10 cellular contexts compared by ENCODE assay signal in the genomic region with DNA sequence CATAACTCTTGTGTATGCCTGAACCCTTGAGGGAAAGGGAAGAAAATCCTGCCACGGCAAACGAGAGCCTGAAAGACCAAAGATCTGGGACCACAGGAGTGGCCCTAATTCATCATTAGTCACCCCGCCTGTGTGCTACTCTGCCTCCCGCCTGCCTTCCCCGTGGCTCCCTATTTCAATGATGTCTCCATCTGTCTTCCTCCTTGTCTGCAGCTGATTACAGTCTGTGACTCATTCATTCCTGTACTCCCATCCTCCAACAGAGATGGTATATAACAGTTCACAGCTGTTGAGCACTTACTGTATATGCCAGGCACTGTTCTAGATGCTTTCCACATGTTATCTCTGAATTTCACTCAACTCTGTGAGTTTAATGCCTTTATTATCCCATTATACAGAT.
DNase-seq lines count a peak whose midpoint lies in the region; ATAC-seq and TF ChIP-seq lines count a peak whose summit lies in the region.
"Had no signal": no experiment of that assay in that cellular context is flagged by ENCODE, and none has a peak within 500 bp of the region (broad histone marks: within the 10 kb centered on the region; RNA-seq: fewer than 3 reads in every experiment).

No MANE protein-coding gene starts in this region.

- TF ChIP-seq CTCF in mesothelial cell of epicardium (IDR thresholded peaks at IDR 0.05; ENCODE audit: unreplicated experiment) (no peak), esophagus muscularis mucosa (IDR thresholded peaks at IDR 0.05) (no peak), lower leg skin (IDR thresholded peaks at IDR 0.05) (no peak)

- peak; percentile 62 for DNase-seq in COLO668 (lab: John Stamatoyannopoulos, UW; ENCODE audit: unreplicated experiment)
- peak; percentile 28 for DNase-seq in NCI-H1694 treated with DMSO at 0.1 percent for 48 hours (lab: John Stamatoyannopoulos, UW)
- peak; percentile 46 for DNase-seq in dermis blood vessel endothelial cell
- no peak for DNase-seq in mesothelial cell of epicardium (ENCODE audit: low spot score in 2 of 2, unreplicated experiment in 2 of 2)
- DNase-seq in esophagus muscularis mucosa (ENCODE audit: extremely low spot score) = no peak
- no peak for DNase-seq in activated CD8-positive, alpha-beta T cell treated with anti-CD3 and anti-CD28 coated beads, Interleukin-2, amount 10 ng/mL, durations not matched to agents 7 days and 5 days
- DNase-seq in lower leg skin (ENCODE audit: low spot score in 2 of 2) = no peak
- DNase-seq: effector memory CD8-positive, alpha-beta T cell had no signal

- no peak overlapping the region for H3K27ac ChIP-seq in esophagus muscularis mucosa (replicated peaks in 1 of 4)

- peaks cover 8% of the 10 kb centered on the region for H3K27me3 Mint-ChIP-seq in mesothelial cell of epicardium (ENCODE audit: low read depth)
- no peaks in the 10 kb centered on the region for H3K27me3 Mint-ChIP-seq in activated CD8-positive, alpha-beta T cell treated with anti-CD3 and anti-CD28 coated beads, Interleukin-2, amount 10 ng/mL, durations not matched to agents 7 days and 5 days (ENCODE audit: low read depth)
- H3K27me3 Mint-ChIP-seq: effector memory CD8-positive, alpha-beta T cell had no signal

- TF ChIP-seq POLR2A in esophagus muscularis mucosa (IDR thresholded peaks at IDR 0.05; ENCODE audit: low read depth) (no peak), lower leg skin (IDR thresholded peaks at IDR 0.05) (no peak)

- CTCF ChIA-PET in activated CD8-positive, alpha-beta T cell treated with anti-CD3 and anti-CD28 coated beads, Interleukin-2, amount 10 ng/mL, durations not matched to agents 7 days and 5 days (lab: Charles Lee) = no interaction called here

- POLR2A ChIA-PET in activated CD8-positive, alpha-beta T cell treated with anti-CD3 and anti-CD28 coated beads, Interleukin-2, amount 10 ng/mL, durations not matched to agents 7 days and 5 days (lab: Charles Lee) = no interaction called here

- H3K4me1 Mint-ChIP-seq in mesothelial cell of epicardium = peaks cover 16% of the 10 kb centered on the region
- no peaks in the 10 kb centered on the region for H3K4me1 Mint-ChIP-seq in activated CD8-positive, alpha-beta T cell treated with anti-CD3 and anti-CD28 coated beads, Interleukin-2, amount 10 ng/mL, durations not matched to agents 7 days and 5 days (ENCODE audit: low read depth)

- H3K9me3 ChIP-seq in esophagus muscularis mucosa = no peaks in the 10 kb centered on the region

- intact Hi-C loops in esophagus muscularis mucosa (cut with DNase I) = no loop called here
- intact Hi-C loops in lower leg skin (cut with DNase I; ENCODE audit: low total_unique reads) = no loop called here

- H3K4me3 Mint-ChIP-seq in mesothelial cell of epicardium = no peak overlapping the region
- no peak overlapping the region for H3K4me3 Mint-ChIP-seq in activated CD8-positive, alpha-beta T cell treated with anti-CD3 and anti-CD28 coated beads, Interleukin-2, amount 10 ng/mL, durations not matched to agents 7 days and 5 days
- H3K4me3 Mint-ChIP-seq: effector memory CD8-positive, alpha-beta T cell; T-helper 2 cell treated with Interferon-gamma antibody and Interleukin-4, amounts not matched to agents 5 μg/mL and 100 μg/mL, for 36 hours had no signal

- ATAC-seq in HG03432 (IDR thresholded peaks at IDR 0.05; ENCODE audit: unreplicated experiment) = no peak
- no peak for ATAC-seq in activated CD8-positive, alpha-beta T cell treated with anti-CD3 and anti-CD28 coated beads, Interleukin-2, amount 10 ng/mL, durations not matched to agents 7 days and 5 days
- ATAC-seq: effector memory CD8-positive, alpha-beta T cell had no signal

- no peaks in the 10 kb centered on the region for H3K27me3 ChIP-seq in esophagus muscularis mucosa

- no peak for TF ChIP-seq EP300 in esophagus muscularis mucosa (IDR thresholded peaks at IDR 0.05)

- H3K9me3 Mint-ChIP-seq in mesothelial cell of epicardium = peaks cover 12% of the 10 kb centered on the region
- no peaks in the 10 kb centered on the region for H3K9me3 Mint-ChIP-seq in activated CD8-positive, alpha-beta T cell treated with anti-CD3 and anti-CD28 coated beads, Interleukin-2, amount 10 ng/mL, durations not matched to agents 7 days and 5 days (ENCODE audit: insufficient read depth)
- H3K9me3 Mint-ChIP-seq: T-helper 2 cell treated with Interferon-gamma antibody and Interleukin-4, amounts not matched to agents 5 μg/mL and 100 μg/mL, for 36 hours had no signal

- no peaks in the 10 kb centered on the region for H3K36me3 Mint-ChIP-seq in mesothelial cell of epicardium
- H3K36me3 Mint-ChIP-seq in activated CD8-positive, alpha-beta T cell treated with anti-CD3 and anti-CD28 coated beads, Interleukin-2, amount 10 ng/mL, durations not matched to agents 7 days and 5 days (ENCODE audit: low read depth) = no peaks in the 10 kb centered on the region

- H3K4me1 ChIP-seq in esophagus muscularis mucosa = no peaks in the 10 kb centered on the region

- H3K36me3 ChIP-seq in esophagus muscularis mucosa = no peaks in the 10 kb centered on the region

- H3K27ac Mint-ChIP-seq in mesothelial cell of epicardium = peak overlapping the region; percentile 81
- no peak overlapping the region for H3K27ac Mint-ChIP-seq in activated CD8-positive, alpha-beta T cell treated with anti-CD3 and anti-CD28 coated beads, Interleukin-2, amount 10 ng/mL, durations not matched to agents 7 days and 5 days
- H3K27ac Mint-ChIP-seq: effector memory CD8-positive, alpha-beta T cell; T-helper 2 cell treated with Interferon-gamma antibody and Interleukin-4, amounts not matched to agents 5 μg/mL and 100 μg/mL, for 36 hours had no signal

- H3K4me3 ChIP-seq in esophagus muscularis mucosa = no peak overlapping the region
- H3K4me3 ChIP-seq in lower leg skin (ENCODE audit: low read depth, poor library complexity, severe bottlenecking) = no peak overlapping the region

- 32% methylated on average over 5 of the region's 5 CpGs for WGBS in esophagus muscularis mucosa
- 8 to 17% methylated on average over 5 of the region's 5 CpGs for WGBS in lower leg skin, 2 donors

Comparison
In these comparisons a context has a peak if more than half of its experiments do, and no peak if none do; other contexts are left out.
1. DNase-seq: peak in COLO668 (single experiment), NCI-H1694 treated with DMSO at 0.1 percent for 48 hours (single experiment) and dermis blood vessel endothelial cell (single experiment); none in mesothelial cell of epicardium (0 of 2), esophagus muscularis mucosa (single experiment), activated CD8-positive, alpha-beta T cell treated with anti-CD3 and anti-CD28 coated beads, Interleukin-2, amount 10 ng/mL, durations not matched to agents 7 days and 5 days (single experiment) and lower leg skin (0 of 2).